In the genomic region with DNA sequence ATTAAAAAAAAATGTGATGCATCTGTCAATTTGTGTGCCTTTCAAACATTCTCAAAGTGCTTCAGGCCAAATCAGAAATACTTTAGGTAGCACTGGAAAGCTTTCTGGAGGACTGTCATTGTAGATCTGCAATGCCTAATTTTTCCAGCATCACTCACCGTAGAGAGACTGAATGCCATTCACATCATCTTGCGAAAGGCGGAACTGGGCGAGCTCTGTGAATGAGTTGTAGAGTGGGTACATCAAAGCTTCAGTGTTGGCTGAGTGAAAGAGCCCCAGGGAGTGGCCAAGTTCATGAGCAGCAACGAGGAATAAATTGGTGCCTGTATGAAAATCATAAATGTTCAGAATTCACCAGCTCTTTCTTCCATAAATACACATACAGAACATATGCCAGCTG, we compare ENCODE assay signal across 20 cellular contexts. TPM values are rescaled to one million over a fixed set of nuclear protein-coding genes. Genes with fewer than 3 reads are reported as not detected.
DNase-seq lines count a peak whose midpoint lies in the region; ATAC-seq and TF ChIP-seq lines count a peak whose summit lies in the region.
"Had no signal": no experiment of that assay in that cellular context is flagged by ENCODE, and none has a peak within 500 bp of the region (broad histone marks: within the 10 kb centered on the region; RNA-seq: fewer than 3 reads in every experiment).

No MANE protein-coding gene starts in this region.

- no peak overlapping the region for H2BK120ac ChIP-seq in mesenchymal stem cell (ENCODE audit: low read depth, low read length)

- H3K23ac ChIP-seq in mesenchymal stem cell (ENCODE audit: low read length in 2 of 2), result no peak overlapping the region

- H3K36me3 ChIP-seq in mucosa of descending colon (ENCODE audit: low read depth) (no peaks in the 10 kb centered on the region), mesenchymal stem cell (ENCODE audit: control insufficient read depth in 1 of 2, insufficient read depth in 2 of 2, low read depth in 1 of 2, low read length in 2 of 2) (no peaks in the 10 kb centered on the region)
- H3K36me3 ChIP-seq: BLaER1 had no signal

- no peak overlapping the region for H3K4me3 ChIP-seq in mucosa of descending colon
- H3K4me3 ChIP-seq in mesenchymal stem cell (ENCODE audit: insufficient read depth in 1 of 2, low read depth in 1 of 2, low read length in 2 of 2), result no peak overlapping the region
- H3K4me3 ChIP-seq: BLaER1 had no signal

- H3K27me3 ChIP-seq in mesenchymal stem cell (ENCODE audit: control insufficient read depth in 1 of 2, insufficient read depth in 1 of 2, low read length in 2 of 2), result no peaks in the 10 kb centered on the region
- H3K27me3 ChIP-seq: BLaER1 had no signal

- H2BK5ac ChIP-seq in mesenchymal stem cell (ENCODE audit: low read depth, low read length, poor library complexity, severe bottlenecking), result no peak overlapping the region

- no peak overlapping the region for H2BK15ac ChIP-seq in mesenchymal stem cell (ENCODE audit: low read depth, poor library complexity, severe bottlenecking)

- 100% methylated on average over 4 of the region's 5 CpGs for WGBS in mesenchymal stem cell

- no peak overlapping the region for H2AK5ac ChIP-seq in mesenchymal stem cell (ENCODE audit: low read length, severe bottlenecking)

- TF ChIP-seq CTCF in mucosa of descending colon (IDR thresholded peaks at IDR 0.05) (no peak), WTC11 (IDR thresholded peaks at IDR 0.05) (no peak)

- peaks cover 19% of the 10 kb centered on the region for H3K4me1 Mint-ChIP-seq in WTC11
- H3K4me1 Mint-ChIP-seq: CD4-positive, alpha-beta memory T cell had no signal

- no peak overlapping the region for H3K27ac Mint-ChIP-seq in WTC11
- H3K27ac Mint-ChIP-seq: CD4-positive, alpha-beta memory T cell had no signal

- H3K9ac ChIP-seq in mesenchymal stem cell (ENCODE audit: low read length), result no peak overlapping the region
- H3K9ac ChIP-seq: BLaER1, KMS-11 had no signal

- no peaks in the 10 kb centered on the region for H3K4me1 ChIP-seq in mucosa of descending colon (ENCODE audit: low read depth)
- peaks cover 2% of the 10 kb centered on the region for H3K4me1 ChIP-seq in mesenchymal stem cell (ENCODE audit: control insufficient read depth, insufficient read depth, low read depth, low read length)
- H3K4me1 ChIP-seq: BLaER1 had no signal

- peak; percentile 84 for ATAC-seq in esophagus mucosa
- ATAC-seq in mucosa of descending colon, result peak; percentile 55
- ATAC-seq in WTC11, result no peak
- ATAC-seq: SK-N-SH treated with all-trans-retinoic acid at 6 μM for 48 hours had no signal

- H3K36me3 Mint-ChIP-seq in WTC11, result no peaks in the 10 kb centered on the region
- H3K36me3 Mint-ChIP-seq: CD4-positive, alpha-beta memory T cell had no signal

- no peaks in the 10 kb centered on the region for H3K27me3 Mint-ChIP-seq in WTC11 (ENCODE audit: low read depth)

- H2AFZ ChIP-seq in mesenchymal stem cell (ENCODE audit: low read depth, low read length), result no peak overlapping the region

- H2BK12ac ChIP-seq in mesenchymal stem cell (ENCODE audit: low read length in 2 of 2), result no peak overlapping the region

- DNase-seq in EH (ENCODE audit: low read depth), result peak; percentile 15
- peak; percentile 47 for DNase-seq in RPMI7951 (ENCODE audit: low read depth)
- DNase-seq in mucosa of descending colon, result no peak
- no peak for DNase-seq in WTC11 (ENCODE audit: low spot score)
- DNase-seq in globus pallidus (ENCODE audit: low spot score), result no peak
- no peak for DNase-seq in mesenchymal stem cell
- DNase-seq: Calu3; CD4-positive, alpha-beta memory T cell; DMS53; NCI-H1417 treated with DMSO at 0.1 percent for 48 hours; NCI-H187 treated with DMSO at 0.1 percent for 48 hours; NCI-H774; OCI-M1; SHP77 treated with DMSO at 0.1 percent for 48 hours had no signal

- H3K18ac ChIP-seq in mesenchymal stem cell (ENCODE audit: low read depth in 1 of 2, low read length in 2 of 2), result no peak overlapping the region

- no peak overlapping the region for H3K14ac ChIP-seq in mesenchymal stem cell (ENCODE audit: low read length in 2 of 2)

- CTCF ChIA-PET in WTC11 (lab: Charles Lee), result no interaction called here

- H3K4me3 Mint-ChIP-seq in WTC11, result no peak overlapping the region
- H3K4me3 Mint-ChIP-seq: CD4-positive, alpha-beta memory T cell had no signal

- no peak overlapping the region for H4K91ac ChIP-seq in mesenchymal stem cell (ENCODE audit: low read length)

- no peaks in the 10 kb centered on the region for H3K9me3 Mint-ChIP-seq in WTC11
- H3K9me3 Mint-ChIP-seq: CD4-positive, alpha-beta memory T cell had no signal

- no peak overlapping the region for H4K8ac ChIP-seq in mesenchymal stem cell (ENCODE audit: low read length)

- no peak overlapping the region for H3K4me2 ChIP-seq in mesenchymal stem cell (ENCODE audit: low read length, poor library complexity, severe bottlenecking)
- H3K4me2 ChIP-seq: BLaER1, KMS-11 had no signal

- no peak overlapping the region for H3K4ac ChIP-seq in mesenchymal stem cell (ENCODE audit: low read depth in 1 of 2, low read length in 2 of 2)

- H3K9me3 ChIP-seq in mucosa of descending colon, result no peaks in the 10 kb centered on the region
- no peaks in the 10 kb centered on the region for H3K9me3 ChIP-seq in mesenchymal stem cell (ENCODE audit: control insufficient read depth, low read length)
- H3K9me3 ChIP-seq: BLaER1 had no signal

- H3K79me1 ChIP-seq in mesenchymal stem cell (replicated peaks; ENCODE audit: low read length, poor library complexity, severe bottlenecking), result no peaks in the 10 kb centered on the region

- no peak overlapping the region for H3K27ac ChIP-seq in mesenchymal stem cell (ENCODE audit: low read length, poor library complexity, severe bottlenecking)
- H3K27ac ChIP-seq: BLaER1, KMS-11 had no signal

- intact Hi-C loops in mucosa of descending colon (cut with DNase I, micrococcal nuclease), result no loop called here

- POLR2A ChIA-PET in WTC11 (lab: Charles Lee), result no interaction called here

TF ChIP-seq in WTC11, 78 proteins besides CTCF, POLR2A, EP300 and RAD21:
- no peak for TF ChIP-seq RELA (CRISPR knock-in tag; IDR thresholded peaks at IDR 0.05; ENCODE audit: borderline replicate concordance)
- TF ChIP-seq, protein P1, sequence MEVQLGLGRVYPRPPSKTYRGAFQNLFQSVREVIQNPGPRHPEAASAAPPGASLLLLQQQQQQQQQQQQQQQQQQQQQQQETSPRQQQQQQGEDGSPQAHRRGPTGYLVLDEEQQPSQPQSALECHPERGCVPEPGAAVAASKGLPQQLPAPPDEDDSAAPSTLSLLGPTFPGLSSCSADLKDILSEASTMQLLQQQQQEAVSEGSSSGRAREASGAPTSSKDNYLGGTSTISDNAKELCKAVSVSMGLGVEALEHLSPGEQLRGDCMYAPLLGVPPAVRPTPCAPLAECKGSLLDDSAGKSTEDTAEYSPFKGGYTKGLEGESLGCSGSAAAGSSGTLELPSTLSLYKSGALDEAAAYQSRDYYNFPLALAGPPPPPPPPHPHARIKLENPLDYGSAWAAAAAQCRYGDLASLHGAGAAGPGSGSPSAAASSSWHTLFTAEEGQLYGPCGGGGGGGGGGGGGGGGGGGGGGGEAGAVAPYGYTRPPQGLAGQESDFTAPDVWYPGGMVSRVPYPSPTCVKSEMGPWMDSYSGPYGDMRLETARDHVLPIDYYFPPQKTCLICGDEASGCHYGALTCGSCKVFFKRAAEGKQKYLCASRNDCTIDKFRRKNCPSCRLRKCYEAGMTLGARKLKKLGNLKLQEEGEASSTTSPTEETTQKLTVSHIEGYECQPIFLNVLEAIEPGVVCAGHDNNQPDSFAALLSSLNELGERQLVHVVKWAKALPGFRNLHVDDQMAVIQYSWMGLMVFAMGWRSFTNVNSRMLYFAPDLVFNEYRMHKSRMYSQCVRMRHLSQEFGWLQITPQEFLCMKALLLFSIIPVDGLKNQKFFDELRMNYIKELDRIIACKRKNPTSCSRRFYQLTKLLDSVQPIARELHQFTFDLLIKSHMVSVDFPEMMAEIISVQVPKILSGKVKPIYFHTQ (CRISPR knock-in tag; IDR thresholded peaks at IDR 0.05), result no peak
- TF ChIP-seq, protein P2, sequence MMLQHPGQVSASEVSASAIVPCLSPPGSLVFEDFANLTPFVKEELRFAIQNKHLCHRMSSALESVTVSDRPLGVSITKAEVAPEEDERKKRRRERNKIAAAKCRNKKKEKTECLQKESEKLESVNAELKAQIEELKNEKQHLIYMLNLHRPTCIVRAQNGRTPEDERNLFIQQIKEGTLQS (CRISPR knock-in tag; conservative IDR thresholded peaks at IDR 0.05), result no peak
- TF ChIP-seq, protein P3, sequence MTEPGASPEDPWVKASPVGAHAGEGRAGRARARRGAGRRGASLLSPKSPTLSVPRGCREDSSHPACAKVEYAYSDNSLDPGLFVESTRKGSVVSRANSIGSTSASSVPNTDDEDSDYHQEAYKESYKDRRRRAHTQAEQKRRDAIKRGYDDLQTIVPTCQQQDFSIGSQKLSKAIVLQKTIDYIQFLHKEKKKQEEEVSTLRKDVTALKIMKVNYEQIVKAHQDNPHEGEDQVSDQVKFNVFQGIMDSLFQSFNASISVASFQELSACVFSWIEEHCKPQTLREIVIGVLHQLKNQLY (CRISPR knock-in tag; IDR thresholded peaks at IDR 0.05), result no peak
- TF ChIP-seq GTF2I (CRISPR knock-in tag; conservative IDR thresholded peaks at IDR 0.05), result no peak
- TF ChIP-seq ELF4 (CRISPR knock-in tag; IDR thresholded peaks at IDR 0.05; ENCODE audit: low read depth), result no peak

RNA-seq across cellular contexts. Expression of a gene that starts 4.0 kb away (rescaled TPM):
- 0.20 and 0.24 TPM in 2 replicates for total RNA-seq in RPMI7951 (2014; rRNA removed; shearing (Covaris generic))
- total RNA-seq in esophagus mucosa (1.4 TPM), mucosa of descending colon (under 1 TPM in 1 of 3 donors, not detected in 2; 0.16 TPM), WTC11 (2021) (not detected in 3 replicates)
- 0.44 TPM for polyA plus RNA-seq in mesenchymal stem cell (2013, experiment 1 of 2)
- polyA plus RNA-seq in mesenchymal stem cell (2013, experiment 2 of 2), result 0.47 TPM
- total RNA-seq: Calu3; CD4-positive, alpha-beta memory T cell; HT-29 had no signal
- polyA plus RNA-seq: CD4-positive, alpha-beta memory T cell had no signal

RNA-seq across cellular contexts. Expression of a gene that starts 21.5 kb away (rescaled TPM):
- total RNA-seq in RPMI7951 (2014; rRNA removed; shearing (Covaris generic)), result 21.2 and 25.4 TPM in 2 replicates
- 3.5 TPM for total RNA-seq in esophagus mucosa
- under 1 TPM; 0.20 to 0.67 (median 0.47) TPM for total RNA-seq in mucosa of descending colon
- total RNA-seq in WTC11 (2021), result 0.11 TPM in 1 of 3 replicates, not detected in the others
- 183 TPM for polyA plus RNA-seq in mesenchymal stem cell (2013, experiment 1 of 2)
- polyA plus RNA-seq in mesenchymal stem cell (2013, experiment 2 of 2), result 181 TPM
- total RNA-seq: CD4-positive, alpha-beta memory T cell; H1; HT-29 had no signal
- polyA plus RNA-seq: CD4-positive, alpha-beta memory T cell; H1 had no signal

RNA-seq across cellular contexts. Expression of a gene that starts 51.7 kb away (rescaled TPM):
- total RNA-seq in RPMI7951 (2014; rRNA removed; shearing (Covaris generic)), result 3.3 and 4.4 TPM in 2 replicates
- total RNA-seq in esophagus mucosa (not detected), mucosa of descending colon (not detected), WTC11 (2021) (not detected in 3 replicates)
- polyA plus RNA-seq in mesenchymal stem cell (2013, experiment 1 of 2), result 0.03 TPM
- 0.01 TPM for polyA plus RNA-seq in mesenchymal stem cell (2013, experiment 2 of 2)
- total RNA-seq: Calu3; CD4-positive, alpha-beta memory T cell; H1; HT-29 had no signal
- polyA plus RNA-seq: CD4-positive, alpha-beta memory T cell; H1 had no signal

Comparison
In these comparisons a context has a peak if more than half of its experiments do, and no peak if none do; other contexts are left out.
1. DNase-seq: peak in EH (single experiment) and RPMI7951 (single experiment); none in mucosa of descending colon (0 of 3), WTC11 (single experiment), globus pallidus (single experiment) and mesenchymal stem cell (single experiment).